8 cellular contexts compared by ENCODE assay signal in genomic region chr6:32664827-32665362, GRCh38. TPM values are rescaled to one million over a fixed set of nuclear protein-coding genes. Genes with fewer than 3 reads are reported as not detected.
DNase-seq lines count a peak whose midpoint lies in the region; ATAC-seq and TF ChIP-seq lines count a peak whose summit lies in the region.

No MANE protein-coding gene starts in this region.

- 1% methylated on average over 41 to 47 of the region's 47 CpGs for WGBS in heart right ventricle, 2 donors

- peaks cover 59% of the 10 kb centered on the region for H3K36me3 Mint-ChIP-seq in activated CD4-positive, alpha-beta memory T cell treated with anti-CD3 and anti-CD28 coated beads, Interleukin-2, amount 10 ng/mL, durations not matched to agents 7 days and 5 days (ENCODE audit: low read depth)

- peaks cover 62% of the 10 kb centered on the region for H3K4me1 Mint-ChIP-seq in activated CD4-positive, alpha-beta memory T cell treated with anti-CD3 and anti-CD28 coated beads, Interleukin-2, amount 10 ng/mL, durations not matched to agents 7 days and 5 days

- H3K4me1 ChIP-seq in heart right ventricle = peaks cover 0 to 12% (median 0%) of the 10 kb centered on the region in 9 donors

- no peaks in the 10 kb centered on the region for H3K9me3 ChIP-seq in heart right ventricle

- peak; percentile 41 for DNase-seq in H7
- peak; percentile 41 for DNase-seq in activated CD4-positive, alpha-beta memory T cell treated with anti-CD3 and anti-CD28 coated beads, Interleukin-2, amount 10 ng/mL, durations not matched to agents 7 days and 5 days
- peak; percentile 34 to 41 for DNase-seq in heart right ventricle
- DNase-seq in stimulated activated CD8-positive, alpha-beta memory T cell treated with anti-CD3 and anti-CD28 coated beads, Interleukin-12 subunit alpha, Interleukin-12 subunit beta, amount 100 ng/mL, for 4 hours (ENCODE audit: low read depth) = peak; percentile 39
- DNase-seq in cortex of kidney (lab: John Stamatoyannopoulos, UW) = no peak
- no peak for DNase-seq in DMS 273 (lab: John Stamatoyannopoulos, UW; ENCODE audit: unreplicated experiment)
- DNase-seq in AML-193 (lab: John Stamatoyannopoulos, UW) = no peak
- no peak for DNase-seq in GM10266 (ENCODE audit: extremely low spot score)

- intact Hi-C loops in heart right ventricle (cut with DNase I) = loop anchor here in 1 of 10 donors (5.0 kb wide), 1 partner anchor 33 kb away; no protein-coding TSS in a partner anchor

- TF ChIP-seq CTCF in heart right ventricle (IDR thresholded peaks at IDR 0.05) (no peak), GM10266 (IDR thresholded peaks at IDR 0.05; ENCODE audit: control insufficient read depth, insufficient read depth, low read depth, missing control alignments) (no peak)

- CTCF ChIA-PET in activated CD4-positive, alpha-beta memory T cell treated with anti-CD3 and anti-CD28 coated beads, Interleukin-2, amount 10 ng/mL, durations not matched to agents 7 days and 5 days (lab: Charles Lee) = interaction anchor here (1.2 to 2.3 kb wide), 3 partner anchors 20 to 96 kb away, joined by 3 to 9 read pairs (median 6); no protein-coding TSS in a partner anchor

- no peaks in the 10 kb centered on the region for H3K9me3 Mint-ChIP-seq in activated CD4-positive, alpha-beta memory T cell treated with anti-CD3 and anti-CD28 coated beads, Interleukin-2, amount 10 ng/mL, durations not matched to agents 7 days and 5 days

- POLR2A ChIA-PET in activated CD4-positive, alpha-beta memory T cell treated with anti-CD3 and anti-CD28 coated beads, Interleukin-2, amount 10 ng/mL, durations not matched to agents 7 days and 5 days (lab: Charles Lee) = interaction anchor here (0.6 to 2.9 kb wide), 7 partner anchors 21 to 556 kb away, joined by 3 to 24 read pairs (median 5); partner anchors contain the start of gene HLA-DRA

- peaks cover 8% of the 10 kb centered on the region for H3K27me3 Mint-ChIP-seq in activated CD4-positive, alpha-beta memory T cell treated with anti-CD3 and anti-CD28 coated beads, Interleukin-2, amount 10 ng/mL, durations not matched to agents 7 days and 5 days

- peak overlapping the region; percentile 93 for H3K4me3 Mint-ChIP-seq in activated CD4-positive, alpha-beta memory T cell treated with anti-CD3 and anti-CD28 coated beads, Interleukin-2, amount 10 ng/mL, durations not matched to agents 7 days and 5 days

- H3K27ac Mint-ChIP-seq in activated CD4-positive, alpha-beta memory T cell treated with anti-CD3 and anti-CD28 coated beads, Interleukin-2, amount 10 ng/mL, durations not matched to agents 7 days and 5 days = peak overlapping the region; percentile 87

- H3K4me3 ChIP-seq in H7 (ENCODE audit: insufficient read depth, low read depth, low read length) (no peak overlapping the region; the same call in 1 of the 2 replicates), heart right ventricle (peak overlapping the region in 7 of 10 donors; percentile 28 to 57 (median 38))

- H3K27ac ChIP-seq in heart right ventricle = peak overlapping the region in 7 of 10 donors; percentile 52 to 82 (median 72)

- H3K27me3 ChIP-seq in H7 (ENCODE audit: control insufficient read depth, insufficient read depth, low read length) (no peaks in the 10 kb centered on the region; the same call in 1 of the 2 replicates), heart right ventricle (peaks cover 0 to 14% (median 0%) of the 10 kb centered on the region in 7 donors)

- ATAC-seq in heart right ventricle = peak in 6 of 8 donors; percentile 38 to 81 (median 60)

- no peaks in the 10 kb centered on the region for H3K36me3 ChIP-seq in H7 (replicated peaks; ENCODE audit: control insufficient read depth, insufficient read depth, low read length)
- peaks cover 0 to 6% (median 0%) of the 10 kb centered on the region in 9 donors for H3K36me3 ChIP-seq in heart right ventricle

RNA-seq across cellular contexts. Expression of gene HLA-DQB1, which starts 1.6 kb away (rescaled TPM):
- total RNA-seq in H7 (2014; rRNA removed; shearing (Covaris generic)) = under 0.01 TPM in 1 of 2 replicates, not detected in the other
- 10 to 100 TPM; 74.4 to 74.6 TPM for total RNA-seq in activated CD4-positive, alpha-beta memory T cell treated with anti-CD3 and anti-CD28 coated beads, Interleukin-2, amount 10 ng/mL, durations not matched to agents 7 days and 5 days
- 10 to 100 TPM in 6 of 10 donors, 1 to 10 TPM in 4; 6.2 to 73.7 (median 14.4) TPM for total RNA-seq in heart right ventricle
- polyA plus RNA-seq in heart right ventricle = 10 to 100 TPM; 18.8 to 81.2 TPM

RNA-seq across cellular contexts. Expression of gene HLA-DQA1, which starts 27.7 kb away (rescaled TPM):
- total RNA-seq in H7 (2014; rRNA removed; shearing (Covaris generic)) = not detected in 2 replicates
- 10 to 100 TPM; 35.4 to 41.1 TPM for total RNA-seq in activated CD4-positive, alpha-beta memory T cell treated with anti-CD3 and anti-CD28 coated beads, Interleukin-2, amount 10 ng/mL, durations not matched to agents 7 days and 5 days
- total RNA-seq in heart right ventricle = 100 to 1,000 TPM in 1 of 10 donors, 10 to 100 TPM in 7, 1 to 10 TPM in 2; 1.3 to 136 (median 16.2) TPM
- 1 to 10 TPM; 5.9 to 9.6 TPM for polyA plus RNA-seq in heart right ventricle

Comparison
In these comparisons a context has a peak if more than half of its experiments do, and no peak if none do; other contexts are left out.
1. DNase-seq: peak in H7 (single experiment), activated CD4-positive, alpha-beta memory T cell treated with anti-CD3 and anti-CD28 coated beads, Interleukin-2, amount 10 ng/mL, durations not matched to agents 7 days and 5 days (single experiment), heart right ventricle (2 of 2) and stimulated activated CD8-positive, alpha-beta memory T cell treated with anti-CD3 and anti-CD28 coated beads, Interleukin-12 subunit alpha, Interleukin-12 subunit beta, amount 100 ng/mL, for 4 hours (single experiment); none in cortex of kidney (single experiment), DMS 273 (single experiment), AML-193 (0 of 2) and GM10266 (single experiment).